Comparison of ENCODE assay signal across 27 cellular contexts in genomic region chr12:90883456-90883855, GRCh38.
"Had no signal": no experiment of that assay in that cellular context is flagged by ENCODE, and none has a peak within 500 bp of the region (broad histone marks: within the 10 kb centered on the region; RNA-seq: fewer than 3 reads in every experiment).

No MANE protein-coding gene starts in this region.

- DNase-seq: colonic mucosa; cortex of kidney; dermis blood vessel endothelial cell; effector CD4-positive, alpha-beta T cell; effector CD8-positive, alpha-beta T cell; effector memory CD4-positive, alpha-beta T cell; effector memory CD8-positive, alpha-beta T cell; endodermal cell; esophagus squamous epithelium; foreskin fibroblast; foreskin keratinocyte; foreskin melanocyte; gastrocnemius medialis; glutamatergic neuron; head of caudate nucleus; heart left ventricle; heart right ventricle had no signal

- ATAC-seq: effector memory CD8-positive, alpha-beta T cell; esophagus mucosa; foreskin keratinocyte; gastrocnemius medialis; gastroesophageal sphincter; heart left ventricle; heart right ventricle had no signal

- H3K27me3 ChIP-seq: colonic mucosa, esophagus muscularis mucosa, esophagus squamous epithelium, foreskin keratinocyte, gastrocnemius medialis, gastroesophageal sphincter, heart left ventricle, heart right ventricle, hepatocyte had no signal

- H3K9me3 ChIP-seq: colonic mucosa, esophagus muscularis mucosa, esophagus squamous epithelium, gastrocnemius medialis, gastroesophageal sphincter, heart left ventricle, heart right ventricle had no signal

- H2AFZ ChIP-seq: hepatocyte had no signal

- H3K4me1 ChIP-seq: colonic mucosa, esophagus muscularis mucosa, esophagus squamous epithelium, foreskin keratinocyte, gastrocnemius medialis, gastroesophageal sphincter, heart left ventricle, heart right ventricle had no signal

- H3K4me2 ChIP-seq: hepatocyte had no signal

- H3K27ac ChIP-seq: colonic mucosa, coronary artery, epithelial cell of prostate, esophagus muscularis mucosa, esophagus squamous epithelium, foreskin keratinocyte, gastrocnemius medialis, gastroesophageal sphincter, heart left ventricle, heart right ventricle, hepatocyte had no signal

- FAIRE-seq: colon, endometrium, endothelial cell of umbilical vein, frontal cortex had no signal

- H3K79me2 ChIP-seq: hepatocyte had no signal

- H3K36me3 ChIP-seq: colonic mucosa, esophagus muscularis mucosa, esophagus squamous epithelium, gastrocnemius medialis, gastroesophageal sphincter, heart left ventricle, heart right ventricle had no signal

- H3K4me3 ChIP-seq: colonic mucosa, coronary artery, esophagus muscularis mucosa, esophagus squamous epithelium, gastrocnemius medialis, gastroesophageal sphincter, heart left ventricle, heart right ventricle, hepatocyte had no signal
